In genomic region chr18:55685638-55686037, GRCh38 we compare ENCODE assay signal across 27 cellular contexts.
"Had no signal": no experiment of that assay in that cellular context is flagged by ENCODE, and none has a peak within 500 bp of the region (broad histone marks: within the 10 kb centered on the region; RNA-seq: fewer than 3 reads in every experiment).

No MANE protein-coding gene starts in this region.

- H3K4me3 ChIP-seq: hepatocyte, left ventricle myocardium inferior, lung, mucosa of descending colon, ovary, prostate gland, skin epidermis, stomach, testis, thyroid gland, transverse colon, upper lobe of right lung had no signal

- H3K36me3 ChIP-seq: left ventricle myocardium inferior, ovary, prostate gland, stomach, thyroid gland, transverse colon, upper lobe of right lung had no signal

- ATAC-seq: mucosa of descending colon; naive thymus-derived CD4-positive, alpha-beta T cell; natural killer cell treated with Interleukin-12 subunit alpha and Interleukin-12 subunit beta and Interleukin-15 and Interleukin-18, amount 100 ng/mL, for 72 hours; right cardiac atrium; sciatic nerve; stimulated activated naive B cell treated with anti-CD40 and anti-IgM and Interleukin-4, amounts not matched to agents 10 μg/mL and 1 μg/mL and 100 μg/mL, for 72 hours; stimulated activated naive CD8-positive, alpha-beta T cell treated with anti-CD3 and anti-CD28 coated beads, Interleukin-15, Interleukin-2, amounts not matched to agents 100 U/mL and 50 U/mL, for 24 hours; upper lobe of right lung had no signal

- DNase-seq: islet precursor cell; left ventricle myocardium inferior; midbrain; mucosa of descending colon; naive thymus-derived CD4-positive, alpha-beta T cell; ovary; posterior cingulate gyrus; retina; right cardiac atrium; stimulated activated CD4-positive, alpha-beta T cell treated with anti-CD3 and anti-CD28 coated beads, Interleukin-12 subunit alpha, Interleukin-12 subunit beta, amount 100 ng/mL, for 4 hours; stimulated activated CD4-positive, alpha-beta T cell treated with anti-CD3 and anti-CD28 coated beads, Interleukin-15, amount 100 ng/mL, for 24 hours; stimulated activated CD4-positive, alpha-beta T cell treated with anti-CD3 and anti-CD28 coated beads, Interleukin-2, amount 100 ng/mL, for 24 hours; stimulated activated CD4-positive, alpha-beta T cell treated with anti-CD3 and anti-CD28 coated beads, Interleukin-4, amount 100 ng/mL, for 1 hour; stimulated activated naive B cell treated with anti-CD40 and anti-IgM and Interleukin-4, amounts not matched to agents 10 μg/mL and 1 μg/mL and 100 μg/mL, for 72 hours; stimulated activated naive CD8-positive, alpha-beta T cell treated with anti-CD3 and anti-CD28 coated beads, Interleukin-15, Interleukin-2, amounts not matched to agents 100 U/mL and 50 U/mL, for 24 hours; stomach; testis; thyroid gland; transverse colon; upper lobe of right lung had no signal

- H3K27me3 ChIP-seq: hepatocyte, ovary, stomach, testis, thyroid gland, transverse colon, upper lobe of right lung had no signal

- H3K4me1 ChIP-seq: left ventricle myocardium inferior, prostate gland, stomach, testis, thyroid gland, transverse colon, upper lobe of right lung had no signal

- H3K27ac ChIP-seq: hepatocyte, left ventricle myocardium inferior, ovary, prostate gland, skin epidermis, stomach, testis, thyroid gland, transverse colon, upper lobe of right lung had no signal

- FAIRE-seq: urothelium cell line had no signal

- H3K9me3 ChIP-seq: left ventricle myocardium inferior, ovary, prostate gland, stomach, testis, thyroid gland, transverse colon, upper lobe of right lung had no signal
